Comparison of ENCODE assay signal across 8 cellular contexts in genomic region chr19:41641879-41642485, GRCh38. TPM values are rescaled to one million over a fixed set of nuclear protein-coding genes. Genes with fewer than 3 reads are reported as not detected.
DNase-seq lines count a peak whose midpoint lies in the region; ATAC-seq and TF ChIP-seq lines count a peak whose summit lies in the region.

No MANE protein-coding gene starts in this region.

- ATAC-seq in lung (ENCODE audit: insufficient read depth, low FRiP score): peak; percentile 53
- no peak for ATAC-seq in HG02588 (IDR thresholded peaks at IDR 0.05; ENCODE audit: unreplicated experiment)

- peaks cover 5% of the 10 kb centered on the region for H3K27me3 Mint-ChIP-seq in activated CD4-positive, alpha-beta T cell treated with anti-CD3 and anti-CD28 coated beads, Interleukin-2, amount 10 ng/mL, durations not matched to agents 24 days and 14 days

- H3K4me1 Mint-ChIP-seq in activated CD4-positive, alpha-beta T cell treated with anti-CD3 and anti-CD28 coated beads, Interleukin-2, amount 10 ng/mL, durations not matched to agents 24 days and 14 days: no peaks in the 10 kb centered on the region

- whole genome bisulfite sequencing in lung, 2 donors: 6 to 7% methylated on average over 6 of the region's 6 CpGs

- H3K9me3 ChIP-seq in lung (ENCODE audit: control insufficient read depth in 2 of 2, insufficient read depth in 1 of 2, low read length in 1 of 2): peaks cover 0 to 2% of the 10 kb centered on the region in 2 donors

- H3K27ac ChIP-seq in 22Rv1 (no peak overlapping the region), coronary artery (no peak overlapping the region), lung (ENCODE audit: low read depth in 1 of 2, low read length in 1 of 2) (no peak overlapping the region)

- H3K36me3 ChIP-seq in lung (ENCODE audit: control insufficient read depth in 2 of 2, insufficient read depth in 2 of 2, low read length in 2 of 2): no peaks in the 10 kb centered on the region

- no peak overlapping the region for H3K27ac Mint-ChIP-seq in activated CD4-positive, alpha-beta T cell treated with anti-CD3 and anti-CD28 coated beads, Interleukin-2, amount 10 ng/mL, durations not matched to agents 24 days and 14 days

- H3K4me3 Mint-ChIP-seq in activated CD4-positive, alpha-beta T cell treated with anti-CD3 and anti-CD28 coated beads, Interleukin-2, amount 10 ng/mL, durations not matched to agents 24 days and 14 days: no peak overlapping the region

- H3K4me3 ChIP-seq in GM12875 (ENCODE audit: low read depth, low read length) (no peak overlapping the region), coronary artery (no peak overlapping the region), lung (no peak overlapping the region)

- no peaks in the 10 kb centered on the region for H3K9me3 Mint-ChIP-seq in activated CD4-positive, alpha-beta T cell treated with anti-CD3 and anti-CD28 coated beads, Interleukin-2, amount 10 ng/mL, durations not matched to agents 24 days and 14 days

- no peaks in the 10 kb centered on the region for H3K4me1 ChIP-seq in lung (ENCODE audit: control insufficient read depth in 2 of 2, insufficient read depth in 2 of 2, low read length in 2 of 2)

- TF ChIP-seq CTCF in 22Rv1 (IDR thresholded peaks at IDR 0.05) (peak; percentile 98), GM12875 (IDR thresholded peaks at IDR 0.05; ENCODE audit: borderline replicate concordance, insufficient read depth, low read depth, low read length) (peak; percentile 84), coronary artery (IDR thresholded peaks at IDR 0.05) (peak; percentile 58), lung (IDR thresholded peaks at IDR 0.05; ENCODE audit: control extremely low read depth, extremely low read depth) (peak; percentile 85)

- no peaks in the 10 kb centered on the region for H3K27me3 ChIP-seq in lung (ENCODE audit: control insufficient read depth, insufficient read depth)

- DNase-seq in NCI-H2171 treated with DMSO at 0.1 percent for 48 hours (lab: John Stamatoyannopoulos, UW) (peak; percentile 44), coronary artery (ENCODE audit: low spot score) (no peak), lung (ENCODE audit: low spot score) (peak; percentile 81)
- DNase-seq in activated CD4-positive, alpha-beta T cell treated with anti-CD3 and anti-CD28 coated beads, Interleukin-2, amount 10 ng/mL, durations not matched to agents 24 days and 14 days: peak; percentile 90
- DNase-seq in stimulated activated CD8-positive, alpha-beta memory T cell treated with anti-CD3 and anti-CD28 coated beads, Interleukin-2, amount 100 ng/mL, for 1 hour (ENCODE audit: low read depth in 2 of 2): peak; percentile 43 to 44

- intact Hi-C loops in activated CD4-positive, alpha-beta T cell treated with anti-CD3 and anti-CD28 coated beads, Interleukin-2, amount 10 ng/mL, durations not matched to agents 24 days and 14 days (cut with micrococcal nuclease): loop anchor here (5.0 kb wide), 2 partner anchors 50 to 105 kb away; no protein-coding TSS in a partner anchor

- no peaks in the 10 kb centered on the region for H3K36me3 Mint-ChIP-seq in activated CD4-positive, alpha-beta T cell treated with anti-CD3 and anti-CD28 coated beads, Interleukin-2, amount 10 ng/mL, durations not matched to agents 24 days and 14 days (ENCODE audit: low read depth)

RNA-seq across cellular contexts. Expression of gene CEACAM4, which starts 15.1 kb away (rescaled TPM):
- not detected in 2 replicates for total RNA-seq in activated CD4-positive, alpha-beta T cell treated with anti-CD3 and anti-CD28 coated beads, Interleukin-2, amount 10 ng/mL, durations not matched to agents 24 days and 14 days
- 10 to 100 TPM in 1 of 2 donors, 1 to 10 TPM in 1; 2.1 to 15.9 TPM for total RNA-seq in lung
- polyA plus RNA-seq in lung: 10 to 100 TPM in 1 of 2 donors, 1 to 10 TPM in 1; 4.5 to 30.0 TPM

RNA-seq across cellular contexts. Expression of gene CEACAM7, which starts 46.1 kb away (rescaled TPM):
- total RNA-seq in activated CD4-positive, alpha-beta T cell treated with anti-CD3 and anti-CD28 coated beads, Interleukin-2, amount 10 ng/mL, durations not matched to agents 24 days and 14 days: not detected in 2 replicates
- total RNA-seq in lung: under 1 TPM; 0.11 to 0.37 TPM
- polyA plus RNA-seq in lung: under 1 TPM; 0.15 to 0.41 TPM
